ENCODE assay signal across 27 cellular contexts in genomic region chr6:147678256-147678655, GRCh38.
"Had no signal": no experiment of that assay in that cellular context is flagged by ENCODE, and none has a peak within 500 bp of the region (broad histone marks: within the 10 kb centered on the region; RNA-seq: fewer than 3 reads in every experiment).

No MANE protein-coding gene starts in this region.

- H3K4me1 ChIP-seq: esophagus squamous epithelium, gastrocnemius medialis, heart right ventricle, left lung, lower lobe of right lung had no signal

- H3K27ac Mint-ChIP-seq: mesothelial cell of epicardium, naive B cell had no signal

- FAIRE-seq: colon, islet of Langerhans, kidney had no signal

- H3K27ac ChIP-seq: coronary artery, dorsolateral prefrontal cortex, epithelial cell of prostate, esophagus squamous epithelium, gastrocnemius medialis, heart right ventricle, left lung, lower lobe of right lung had no signal

- H3K4me3 Mint-ChIP-seq: mesothelial cell of epicardium, naive B cell had no signal

- H3K9me3 Mint-ChIP-seq: mesothelial cell of epicardium had no signal

- H3K36me3 Mint-ChIP-seq: mesothelial cell of epicardium, naive B cell had no signal

- H3K4me3 ChIP-seq: coronary artery, dorsolateral prefrontal cortex, esophagus squamous epithelium, gastrocnemius medialis, heart right ventricle, left lung, lower lobe of right lung, mucosa of descending colon had no signal

- H3K9me3 ChIP-seq: esophagus squamous epithelium, gastrocnemius medialis, heart right ventricle, left lung, lower lobe of right lung, mucosa of descending colon had no signal

- DNase-seq: dermis blood vessel endothelial cell; dorsolateral prefrontal cortex; effector CD4-positive, alpha-beta T cell; effector memory CD4-positive, alpha-beta T cell; erythroblast; esophagus squamous epithelium; foreskin fibroblast; foreskin melanocyte; gastrocnemius medialis; glutamatergic neuron; head of caudate nucleus; heart right ventricle; hippocampal formation; kidney; kidney glomerular epithelial cell; left colon; left lung; left ventricle myocardium superior; lower lobe of right lung; mesenchymal stem cell; mucosa of descending colon; naive B cell had no signal

- H3K36me3 ChIP-seq: esophagus squamous epithelium, gastrocnemius medialis, heart right ventricle, left lung, lower lobe of right lung had no signal

- H3K27me3 ChIP-seq: dorsolateral prefrontal cortex, esophagus squamous epithelium, gastrocnemius medialis, heart right ventricle, left lung had no signal

- H3K4me1 Mint-ChIP-seq: naive B cell had no signal
